In genomic region chr15:94230436-94230885, GRCh38 we compare ENCODE assay signal across 8 cellular contexts. TPM values are rescaled to one million over a fixed set of nuclear protein-coding genes. Genes with fewer than 3 reads are reported as not detected.
DNase-seq lines count a peak whose midpoint lies in the region; ATAC-seq, FAIRE-seq and TF ChIP-seq lines count a peak whose summit lies in the region.

No MANE protein-coding gene starts in this region.

- no peaks in the 10 kb centered on the region for H3K9me3 Mint-ChIP-seq in activated T-cell treated with anti-CD3 and anti-CD28 coated beads, Interleukin-2, amount 50 U/mL, for 24 hours

- DNase-seq in activated T-cell treated with anti-CD3 and anti-CD28 coated beads, Interleukin-2, amount 50 U/mL, for 24 hours: no peak
- DNase-seq in activated T-cell treated with anti-CD3 and anti-CD28 coated beads, Interleukin-2, amount 50 U/mL, for 1 hour: no peak
- DNase-seq in GM12878 (ENCODE audit: low read depth, low spot score) (no peak), HepG2 (ENCODE audit: low spot score) (no peak), tibial artery (no peak), omental fat pad (ENCODE audit: low spot score) (no peak)

- no peaks in the 10 kb centered on the region for H3K79me2 ChIP-seq in GM12878 (ENCODE audit: control insufficient read depth, insufficient read depth, low read length)
- H3K79me2 ChIP-seq in HepG2 (ENCODE audit: insufficient read depth, low read length): peaks cover 6% of the 10 kb centered on the region

- TF ChIP-seq POLR2A in GM12878 (IDR thresholded peaks at IDR 0.05; ENCODE audit: low read depth, low read length) (no peak), HepG2 (IDR thresholded peaks at IDR 0.05; ENCODE audit: insufficient read depth in 1 of 2, low read depth in 2 of 2, low read length in 2 of 2) (no peak)

- BruUV-seq in GM12878 (replicated peaks; lab: Mats Ljungman, UMichigan): no TSS peak
- BruUV-seq in HepG2 (replicated peaks; lab: Mats Ljungman, UMichigan): no TSS peak

- H3K4me3 ChIP-seq in GM12878 (peak overlapping the region; percentile 61), HepG2 (replicated peaks in 1 of 3; ENCODE audit: insufficient read depth in 1 of 3, low read depth in 2 of 3, low read length in 3 of 3) (peak overlapping the region; percentile 68 to 74 (median 69)), tibial artery (peak overlapping the region; percentile 46 to 57)

- H3K27me3 ChIP-seq in GM12878 (replicated peaks in 1 of 2; ENCODE audit: control insufficient read depth in 2 of 2, insufficient read depth in 2 of 2, low read length in 1 of 2) (peaks cover 0 to 7% of the 10 kb centered on the region in 2 experiments; a peak in 2 of 4 replicates), HepG2 (ENCODE audit: control insufficient read depth in 1 of 2, insufficient read depth in 2 of 2, low read length in 2 of 2) (no peaks in the 10 kb centered on the region; a peak in 1 of 5 replicates), tibial artery (peaks cover 0 to 5% of the 10 kb centered on the region in 2 donors)

- under 1% methylated on average over 11 of the region's 11 CpGs for WGBS in GM12878 (ENCODE audit: insufficient coverage, insufficient replicate concordance, low lambda C conversion rate, missing lambda C conversion rate)
- WGBS in HepG2 (ENCODE audit: low lambda C conversion rate): 15% methylated on average over 11 of the region's 11 CpGs

- SMC1A ChIA-PET in GM12878 (lab: Charles Lee; ENCODE audit: uncharacterized antibody, unreplicated experiment): interaction anchor here (0.7 to 9.8 kb wide), 19 partner anchors 9 to 105 kb away, joined by 4 to 156 read pairs (median 20); no protein-coding TSS in a partner anchor

- no peak for FAIRE-seq in GM12878 (lab: Jason Lieb, UNC)
- no peak for FAIRE-seq in HepG2 (lab: Jason Lieb, UNC)

- TF ChIP-seq CTCF in GM12878 (IDR thresholded peaks at IDR 0.05 in 2 of 3, conservative IDR thresholded peaks at IDR 0.05 in 1 of 3; ENCODE audit: control insufficient read depth in 2 of 3, extremely low read depth in 1 of 3, insufficient read depth in 1 of 3, low read depth in 3 of 3, low read length in 3 of 3) (no peak), HepG2 (CRISPR knock-in tag; IDR thresholded peaks at IDR 0.05) (no peak), tibial artery (IDR thresholded peaks at IDR 0.05) (no peak), omental fat pad (IDR thresholded peaks at IDR 0.05) (no peak)

- H3K9ac ChIP-seq in GM12878 (ENCODE audit: control insufficient read depth, insufficient read depth, low read length) (peak overlapping the region; percentile 42; the same call in 1 of the 2 replicates), HepG2 (ENCODE audit: insufficient read depth, low read depth, low read length) (peak overlapping the region; percentile 58; the same call in 1 of the 2 replicates)

- TF ChIP-seq RAD21 in GM12878 (IDR thresholded peaks at IDR 0.05; ENCODE audit: insufficient read depth, low read depth, low read length): no peak
- TF ChIP-seq RAD21 in HepG2 (CRISPR knock-in tag; IDR thresholded peaks at IDR 0.05): no peak

- H4K20me1 ChIP-seq in GM12878 (ENCODE audit: control insufficient read depth, insufficient read depth): no peaks in the 10 kb centered on the region
- H4K20me1 ChIP-seq in HepG2 (ENCODE audit: insufficient read depth, low read length): no peaks in the 10 kb centered on the region

- RAD21 ChIA-PET in GM12878 (lab: Charles Lee; ENCODE audit: unreplicated experiment): interaction anchor here (0.7 to 8.0 kb wide), 22 partner anchors 9 to 103 kb away, joined by 3 to 120 read pairs (median 4); no protein-coding TSS in a partner anchor

- H2AFZ ChIP-seq in GM12878 (ENCODE audit: control insufficient read depth, low read depth, low read length) (peak overlapping the region; percentile 73; the same call in 1 of the 2 replicates), HepG2 (ENCODE audit: low read length) (no peak overlapping the region)

- POLR2A ChIA-PET in GM12878 (lab: Charles Lee): interaction anchor here (0.8 to 7.8 kb wide), 12 partner anchors 9 to 94 kb away, joined by 4 to 94 read pairs (median 8); no protein-coding TSS in a partner anchor
- POLR2A ChIA-PET in HepG2 (lab: Yijun Ruan, JAX): interaction anchor here (2.3 to 2.4 kb wide), 2 partner anchors 17 to 23 kb away, joined by 9 to 21 read pairs; no protein-coding TSS in a partner anchor

- peaks cover 3% of the 10 kb centered on the region for H3K27me3 Mint-ChIP-seq in activated T-cell treated with anti-CD3 and anti-CD28 coated beads, Interleukin-2, amount 50 U/mL, for 24 hours

- H3K36me3 ChIP-seq in GM12878 (ENCODE audit: control insufficient read depth in 2 of 2, insufficient read depth in 2 of 2, low read length in 1 of 2) (no peaks in the 10 kb centered on the region), HepG2 (replicated peaks in 1 of 2; ENCODE audit: control insufficient read depth in 1 of 2, insufficient read depth in 2 of 2, low read length in 2 of 2) (no peaks in the 10 kb centered on the region), tibial artery (no peaks in the 10 kb centered on the region)

- H3K9me3 ChIP-seq in GM12878 (replicated peaks; ENCODE audit: control insufficient read depth, insufficient read depth, low read length): no peaks in the 10 kb centered on the region
- H3K9me3 ChIP-seq in HepG2 (ENCODE audit: low read length): no peaks in the 10 kb centered on the region
- H3K9me3 ChIP-seq in tibial artery: no peaks in the 10 kb centered on the region

- ATAC-seq in GM12878 (no peak), HepG2 (peak; percentile 8; the same call in 2 of the 3 replicates), omental fat pad (ENCODE audit: low FRiP score) (no peak), GM18519 (IDR thresholded peaks at IDR 0.05; ENCODE audit: low FRiP score, unreplicated experiment) (no peak), HG03135 (IDR thresholded peaks at IDR 0.05; ENCODE audit: unreplicated experiment) (no peak)

- intact Hi-C loops in GM12878 (cut with micrococcal nuclease; ENCODE audit: unreplicated experiment) (loop anchor here (2.0 to 5.0 kb wide), 3 partner anchors 57 to 92 kb away; no protein-coding TSS in a partner anchor), HepG2 (cut with micrococcal nuclease; ENCODE audit: unreplicated experiment) (loop anchor here (2.0 kb wide), 3 partner anchors 24 to 92 kb away; no protein-coding TSS in a partner anchor), tibial artery (cut with DNase I; ENCODE audit: low total_unique reads) (no loop called here)

- H3K36me3 Mint-ChIP-seq in activated T-cell treated with anti-CD3 and anti-CD28 coated beads, Interleukin-2, amount 50 U/mL, for 24 hours (ENCODE audit: low read depth): peaks cover 21% of the 10 kb centered on the region

- TF ChIP-seq EP300 in GM12878 (IDR thresholded peaks at IDR 0.05; ENCODE audit: borderline replicate concordance in 1 of 2, control insufficient read depth in 1 of 2, low read depth in 2 of 2, low read length in 2 of 2): no peak
- no peak for TF ChIP-seq EP300 in HepG2 (IDR thresholded peaks at IDR 0.05; ENCODE audit: low read depth in 2 of 2, low read length in 2 of 2)
- no peak for TF ChIP-seq EP300 in HepG2 (CRISPR knock-in tag; IDR thresholded peaks at IDR 0.05; ENCODE audit: borderline replicate concordance)

- in situ Hi-C loops in GM12878 (cut with MboI): loop anchor here (5.0 kb wide), 1 partner anchor 77 kb away; no protein-coding TSS in a partner anchor
- in situ Hi-C loops in HepG2 (cut with HindIII; ENCODE audit: extremely low pct_ligation_motif_present, low pct_unique_long_range_greater_than_20kb): no loop called here

- H3K27ac ChIP-seq in GM12878 (ENCODE audit: control insufficient read depth, insufficient read depth) (no peak overlapping the region), HepG2 (ENCODE audit: extremely low read length, insufficient read depth, low read length) (no peak overlapping the region), tibial artery (no peak overlapping the region)

- H3K4me1 ChIP-seq in GM12878 (ENCODE audit: control insufficient read depth, insufficient read depth, low read length) (peaks cover 16% of the 10 kb centered on the region), HepG2 (ENCODE audit: insufficient read depth, low read length) (peaks cover 6% of the 10 kb centered on the region; the same call in 1 of the 2 replicates), tibial artery (peaks cover 0 to 20% (median 3%) of the 10 kb centered on the region in 4 donors)

- H3K4me3 Mint-ChIP-seq in activated T-cell treated with anti-CD3 and anti-CD28 coated beads, Interleukin-2, amount 50 U/mL, for 24 hours: peak overlapping the region; percentile 80

- CTCF ChIA-PET in GM12878 (lab: Yijun Ruan, JAX) (interaction anchor here (1.1 to 7.5 kb wide), 18 partner anchors 9 to 237 kb away, joined by 3 to 90 read pairs (median 5); no protein-coding TSS in a partner anchor), HepG2 (lab: Yijun Ruan, JAX; ENCODE audit: low intra/inter-chr PET ratio, low total read pairs) (no interaction called here)

- H3K4me2 ChIP-seq in GM12878 (ENCODE audit: control insufficient read depth, insufficient read depth) (peak overlapping the region; percentile 95), HepG2 (ENCODE audit: low read depth, low read length) (peak overlapping the region; percentile 64)

- peaks cover 72% of the 10 kb centered on the region for H3K4me1 Mint-ChIP-seq in activated T-cell treated with anti-CD3 and anti-CD28 coated beads, Interleukin-2, amount 50 U/mL, for 24 hours (ENCODE audit: low read depth)

- peak overlapping the region; percentile 93 for H3K27ac Mint-ChIP-seq in activated T-cell treated with anti-CD3 and anti-CD28 coated beads, Interleukin-2, amount 50 U/mL, for 24 hours

RNA-seq across cellular contexts. Expression of gene MCTP2, which starts 0.9 kb away (rescaled TPM):
- total RNA-seq in GM12878 (2013; cell fraction: nucleolus; rRNA removed): 85.3 and 89.1 TPM in 2 replicates
- 0.87 and 1.1 TPM in 2 replicates for total RNA-seq in GM12878 (2014; rRNA removed)
- 0.92 and 1.0 TPM in 2 replicates for total RNA-seq in GM12878 (2014; rRNA removed; fragmentation: Illumina TruSeq; extraction: Trizol)
- 1.0 and 1.5 TPM in 2 replicates for total RNA-seq in GM12878 (2021)
- polyA plus RNA-seq in GM12878 (2011; ENCODE audit: low read depth): 0.68 TPM
- 39.3 and 48.5 TPM in 2 replicates for polyA plus RNA-seq in GM12878 (2011; rRNA removed)
- polyA plus RNA-seq in GM12878 (2011; cell fraction: cytosol; rRNA removed): 39.4 and 45.7 TPM in 2 replicates
- 85.2 and 124 TPM in 2 replicates for polyA plus RNA-seq in GM12878 (2011; cell fraction: nucleus; rRNA removed)
- 0.87 and 1.5 TPM in 2 replicates for polyA plus RNA-seq in GM12878 (2012)
- polyA plus RNA-seq in GM12878 (2014; fragmentation: Illumina TruSeq; extraction: Trizol): 0.76 and 1.0 TPM in 2 replicates
- under 1 TPM; 0.24 to 0.26 TPM for polyA plus RNA-seq in GM12878 (2014; fragmentation: Nextera tagmentation; extraction: Ambion mirVana)
- polyA plus RNA-seq in GM12878 (2014; rRNA removed): 0.67 and 1.1 TPM in 2 replicates
- under 1 TPM; 0.33 to 0.36 TPM for polyA plus RNA-seq in GM12878 (2016; fragmentation: Nextera tagmentation; extraction: Ambion mirVana)
- polyA minus RNA-seq in GM12878 (2011; rRNA and poly(A)+ RNA removed): 107 and 119 TPM in 2 replicates
- 21.6 and 32.2 TPM in 2 replicates for polyA minus RNA-seq in GM12878 (2011; cell fraction: cytosol; rRNA and poly(A)+ RNA removed)
- polyA minus RNA-seq in GM12878 (2011; cell fraction: nucleus; rRNA and poly(A)+ RNA removed): 87.2 and 98.2 TPM in 2 replicates
- total RNA-seq in HepG2 (2016; rRNA removed; fragmentation: Illumina TruSeq; extraction: Trizol): 2.7 and 5.1 TPM in 2 replicates
- 16.9 and 19.1 TPM in 2 replicates for total RNA-seq in HepG2 (2016; cell fraction: cytosol; rRNA removed; fragmentation: Illumina TruSeq; extraction: Trizol; ENCODE audit: low read depth)
- total RNA-seq in HepG2 (2016; cell fraction: insoluble cytoplasmic fraction; rRNA removed; fragmentation: Illumina TruSeq; extraction: Trizol): 3.2 and 5.9 TPM in 2 replicates
- total RNA-seq in HepG2 (2016; cell fraction: membrane; rRNA removed; fragmentation: Illumina TruSeq; extraction: Trizol): 4.6 and 5.4 TPM in 2 replicates
- total RNA-seq in HepG2 (2016; cell fraction: nucleus; rRNA removed; fragmentation: Illumina TruSeq; extraction: Trizol): 13.1 and 13.3 TPM in 2 replicates
- 8.5 and 8.6 TPM in 2 replicates for polyA plus RNA-seq in HepG2 (2011; rRNA removed)
- 6.4 and 7.5 TPM in 2 replicates for polyA plus RNA-seq in HepG2 (2011; cell fraction: cytosol; rRNA removed)
- 15.5 and 17.5 TPM in 2 replicates for polyA plus RNA-seq in HepG2 (2011; cell fraction: nucleus; rRNA removed)
- 2.3 and 2.5 TPM in 2 replicates for polyA plus RNA-seq in HepG2 (2012)
- polyA plus RNA-seq in HepG2 (2016; cell fraction: cytosol; fragmentation: Illumina TruSeq; extraction: Trizol; ENCODE audit: low read depth): 0.10 and 0.17 TPM in 2 replicates
- 2.3 and 2.5 TPM in 2 replicates for polyA plus RNA-seq in HepG2 (2016; cell fraction: insoluble cytoplasmic fraction; fragmentation: Illumina TruSeq; extraction: Trizol; ENCODE audit: low read depth)
- polyA plus RNA-seq in HepG2 (2016; cell fraction: membrane; fragmentation: Illumina TruSeq; extraction: Trizol; ENCODE audit: low read depth): 0.20 and 0.23 TPM in 2 replicates
- 3.1 and 5.2 TPM in 2 replicates for polyA plus RNA-seq in HepG2 (2016; cell fraction: nucleus; fragmentation: Illumina TruSeq; extraction: Trizol; ENCODE audit: insufficient read depth, low read depth)
- polyA minus RNA-seq in HepG2 (2011; rRNA and poly(A)+ RNA removed; ENCODE audit: low replicate concordance): 12.2 and 23.0 TPM in 2 replicates
- 6.9 and 7.4 TPM in 2 replicates for polyA minus RNA-seq in HepG2 (2011; cell fraction: cytosol; rRNA and poly(A)+ RNA removed)
- 38.0 and 39.8 TPM in 2 replicates for polyA minus RNA-seq in HepG2 (2011; cell fraction: nucleus; rRNA and poly(A)+ RNA removed)
- 10 to 100 TPM; 24.6 to 78.1 (median 40.3) TPM for total RNA-seq in omental fat pad
